In genomic region chr19:14004619-14005380, GRCh38 we compare ENCODE assay signal across 1 cellular context.
TF ChIP-seq lines count a peak whose summit lies in the region.

No MANE protein-coding gene starts in this region.

TF ChIP-seq in HepG2, 621 proteins besides CTCF, POLR2A, EP300 and RAD21 (continued from another document):
- peak; percentile 56 for TF ChIP-seq ARID4A (CRISPR knock-in tag; IDR thresholded peaks at IDR 0.05; ENCODE audit: borderline replicate concordance)
- peak; percentile 46; the same call in 1 of the 2 replicates for TF ChIP-seq MYC (CRISPR knock-in tag; IDR thresholded peaks at IDR 0.05; ENCODE audit: borderline replicate concordance)
- TF ChIP-seq LCORL (IDR thresholded peaks at IDR 0.05) = no peak
- TF ChIP-seq LCORL (CRISPR knock-in tag; IDR thresholded peaks at IDR 0.05) = 0 out of 2 replicates have a peak, but pooled peaks have one; percentile 34
- no peak for TF ChIP-seq GTF3A (CRISPR knock-in tag; conservative IDR thresholded peaks at IDR 0.05)
- peak; percentile 41; the same call in 1 of the 2 replicates for TF ChIP-seq ZBTB38 (CRISPR knock-in tag; IDR thresholded peaks at IDR 0.05)
- TF ChIP-seq ZNF619 (CRISPR knock-in tag; IDR thresholded peaks at IDR 0.05) = no peak
- peak; percentile 85 for TF ChIP-seq MNT (IDR thresholded peaks at IDR 0.05)
- TF ChIP-seq ZNF326 (CRISPR knock-in tag; IDR thresholded peaks at IDR 0.05; ENCODE audit: borderline replicate concordance) = no peak
- TF ChIP-seq ZNF543 (CRISPR knock-in tag; IDR thresholded peaks at IDR 0.05) = 0 out of 2 replicates have a peak, but pooled peaks have one; percentile 8
- TF ChIP-seq ZNF263 (CRISPR knock-in tag; IDR thresholded peaks at IDR 0.05) = peak; percentile 86
- no peak for TF ChIP-seq FOXO1 (CRISPR knock-in tag; IDR thresholded peaks at IDR 0.05)
- TF ChIP-seq RERE (CRISPR knock-in tag; IDR thresholded peaks at IDR 0.05; ENCODE audit: low read depth) = no peak
- TF ChIP-seq MZF1 (CRISPR knock-in tag; IDR thresholded peaks at IDR 0.05; ENCODE audit: borderline replicate concordance) = no peak
- TF ChIP-seq SIN3A (IDR thresholded peaks at IDR 0.05; ENCODE audit: borderline replicate concordance, low read depth, low read length) = peak; percentile 62; the same call in 1 of the 2 replicates
- 0 out of 2 replicates have a peak, but pooled peaks have one; percentile 34 for TF ChIP-seq MEF2D (CRISPR knock-in tag; IDR thresholded peaks at IDR 0.05)
- TF ChIP-seq NCOA1 (CRISPR knock-in tag; IDR thresholded peaks at IDR 0.05) = no peak
- TF ChIP-seq BCL6 (CRISPR knock-in tag; IDR thresholded peaks at IDR 0.05) = 0 out of 2 replicates have a peak, but pooled peaks have one; percentile 1
- no peak for TF ChIP-seq ZNF510 (CRISPR knock-in tag; IDR thresholded peaks at IDR 0.05; ENCODE audit: low read depth)
- no peak for TF ChIP-seq ZBTB26 (CRISPR knock-in tag; IDR thresholded peaks at IDR 0.05; ENCODE audit: borderline replicate concordance)
- TF ChIP-seq MAX (IDR thresholded peaks at IDR 0.05) = peak; percentile 85
- TF ChIP-seq HDAC1 (CRISPR knock-in tag; IDR thresholded peaks at IDR 0.05) = peak; percentile 32; the same call in 1 of the 2 replicates
- TF ChIP-seq NR2C2 (CRISPR knock-in tag; IDR thresholded peaks at IDR 0.05; ENCODE audit: borderline replicate concordance) = no peak
- TF ChIP-seq PITX1 (CRISPR knock-in tag; IDR thresholded peaks at IDR 0.05) = no peak; the same call in 1 of the 2 replicates
- TF ChIP-seq BRD4 (CRISPR knock-in tag; IDR thresholded peaks at IDR 0.05) = no peak
- TF ChIP-seq ZNF639 (CRISPR knock-in tag; conservative IDR thresholded peaks at IDR 0.05) = 0 out of 2 replicates have a peak, but pooled peaks have one; percentile 2
- no peak for TF ChIP-seq KAT8 (CRISPR knock-in tag; IDR thresholded peaks at IDR 0.05)
- TF ChIP-seq ARNTL (CRISPR knock-in tag; IDR thresholded peaks at IDR 0.05) = 0 out of 2 replicates have a peak, but pooled peaks have one; percentile 10
TF ChIP-seq in HepG2: peak in this region for 25.
